In genomic region chr21:43659136-43660000, GRCh38 we compare ENCODE assay signal across 1 cellular context.
TF ChIP-seq lines count a peak whose summit lies in the region.

HSF2BP (minus strand) TSS chr21:43659488; CDS start chr21:43658096, 1,392 bp downstream.
A gene with protein sequence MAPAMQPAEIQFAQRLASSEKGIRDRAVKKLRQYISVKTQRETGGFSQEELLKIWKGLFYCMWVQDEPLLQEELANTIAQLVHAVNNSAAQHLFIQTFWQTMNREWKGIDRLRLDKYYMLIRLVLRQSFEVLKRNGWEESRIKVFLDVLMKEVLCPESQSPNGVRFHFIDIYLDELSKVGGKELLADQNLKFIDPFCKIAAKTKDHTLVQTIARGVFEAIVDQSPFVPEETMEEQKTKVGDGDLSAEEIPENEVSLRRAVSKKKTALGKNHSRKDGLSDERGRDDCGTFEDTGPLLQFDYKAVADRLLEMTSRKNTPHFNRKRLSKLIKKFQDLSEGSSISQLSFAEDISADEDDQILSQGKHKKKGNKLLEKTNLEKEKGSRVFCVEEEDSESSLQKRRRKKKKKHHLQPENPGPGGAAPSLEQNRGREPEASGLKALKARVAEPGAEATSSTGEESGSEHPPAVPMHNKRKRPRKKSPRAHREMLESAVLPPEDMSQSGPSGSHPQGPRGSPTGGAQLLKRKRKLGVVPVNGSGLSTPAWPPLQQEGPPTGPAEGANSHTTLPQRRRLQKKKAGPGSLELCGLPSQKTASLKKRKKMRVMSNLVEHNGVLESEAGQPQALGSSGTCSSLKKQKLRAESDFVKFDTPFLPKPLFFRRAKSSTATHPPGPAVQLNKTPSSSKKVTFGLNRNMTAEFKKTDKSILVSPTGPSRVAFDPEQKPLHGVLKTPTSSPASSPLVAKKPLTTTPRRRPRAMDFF (plus strand): TSS chr21:43659560. CDS start chr21:43659665, 105 bp downstream.

TF ChIP-seq in HepG2, 621 proteins besides CTCF, POLR2A, EP300 and RAD21 (continued from another document and continues in another):
- TF ChIP-seq HOMEZ (CRISPR knock-in tag; IDR thresholded peaks at IDR 0.05; ENCODE audit: low read depth): no peak
- no peak for TF ChIP-seq NR2F1 (CRISPR knock-in tag; IDR thresholded peaks at IDR 0.05)
- 0 out of 2 replicates have a peak, but pooled peaks have one; percentile 21 for TF ChIP-seq ZNF333 (CRISPR knock-in tag; IDR thresholded peaks at IDR 0.05; ENCODE audit: borderline replicate concordance)
- TF ChIP-seq ZNF138 (CRISPR knock-in tag; IDR thresholded peaks at IDR 0.05; ENCODE audit: low read depth): peak; percentile 98
- TF ChIP-seq, protein P1, sequence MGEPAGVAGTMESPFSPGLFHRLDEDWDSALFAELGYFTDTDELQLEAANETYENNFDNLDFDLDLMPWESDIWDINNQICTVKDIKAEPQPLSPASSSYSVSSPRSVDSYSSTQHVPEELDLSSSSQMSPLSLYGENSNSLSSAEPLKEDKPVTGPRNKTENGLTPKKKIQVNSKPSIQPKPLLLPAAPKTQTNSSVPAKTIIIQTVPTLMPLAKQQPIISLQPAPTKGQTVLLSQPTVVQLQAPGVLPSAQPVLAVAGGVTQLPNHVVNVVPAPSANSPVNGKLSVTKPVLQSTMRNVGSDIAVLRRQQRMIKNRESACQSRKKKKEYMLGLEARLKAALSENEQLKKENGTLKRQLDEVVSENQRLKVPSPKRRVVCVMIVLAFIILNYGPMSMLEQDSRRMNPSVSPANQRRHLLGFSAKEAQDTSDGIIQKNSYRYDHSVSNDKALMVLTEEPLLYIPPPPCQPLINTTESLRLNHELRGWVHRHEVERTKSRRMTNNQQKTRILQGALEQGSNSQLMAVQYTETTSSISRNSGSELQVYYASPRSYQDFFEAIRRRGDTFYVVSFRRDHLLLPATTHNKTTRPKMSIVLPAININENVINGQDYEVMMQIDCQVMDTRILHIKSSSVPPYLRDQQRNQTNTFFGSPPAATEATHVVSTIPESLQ (CRISPR knock-in tag; conservative IDR thresholded peaks at IDR 0.05): no peak
- TF ChIP-seq ZHX1 (CRISPR knock-in tag; IDR thresholded peaks at IDR 0.05; ENCODE audit: low read depth): peak; percentile 98
- peak; percentile 42 for TF ChIP-seq MNT (IDR thresholded peaks at IDR 0.05)
- no peak for TF ChIP-seq SSRP1 (CRISPR knock-in tag; IDR thresholded peaks at IDR 0.05)
- TF ChIP-seq PATZ1 (CRISPR knock-in tag; IDR thresholded peaks at IDR 0.05): no peak; the same call in 1 of the 2 replicates
- TF ChIP-seq, protein P2, sequence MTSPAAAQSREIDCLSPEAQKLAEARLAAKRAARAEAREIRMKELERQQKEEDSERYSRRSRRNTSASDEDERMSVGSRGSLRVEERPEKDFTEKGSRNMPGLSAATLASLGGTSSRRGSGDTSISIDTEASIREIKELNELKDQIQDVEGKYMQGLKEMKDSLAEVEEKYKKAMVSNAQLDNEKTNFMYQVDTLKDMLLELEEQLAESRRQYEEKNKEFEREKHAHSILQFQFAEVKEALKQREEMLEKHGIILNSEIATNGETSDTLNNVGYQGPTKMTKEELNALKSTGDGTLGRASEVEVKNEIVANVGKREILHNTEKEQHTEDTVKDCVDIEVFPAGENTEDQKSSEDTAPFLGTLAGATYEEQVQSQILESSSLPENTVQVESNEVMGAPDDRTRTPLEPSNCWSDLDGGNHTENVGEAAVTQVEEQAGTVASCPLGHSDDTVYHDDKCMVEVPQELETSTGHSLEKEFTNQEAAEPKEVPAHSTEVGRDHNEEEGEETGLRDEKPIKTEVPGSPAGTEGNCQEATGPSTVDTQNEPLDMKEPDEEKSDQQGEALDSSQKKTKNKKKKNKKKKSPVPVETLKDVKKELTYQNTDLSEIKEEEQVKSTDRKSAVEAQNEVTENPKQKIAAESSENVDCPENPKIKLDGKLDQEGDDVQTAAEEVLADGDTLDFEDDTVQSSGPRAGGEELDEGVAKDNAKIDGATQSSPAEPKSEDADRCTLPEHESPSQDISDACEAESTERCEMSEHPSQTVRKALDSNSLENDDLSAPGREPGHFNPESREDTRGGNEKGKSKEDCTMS (CRISPR knock-in tag; conservative IDR thresholded peaks at IDR 0.05): no peak
- TF ChIP-seq, protein P3, sequence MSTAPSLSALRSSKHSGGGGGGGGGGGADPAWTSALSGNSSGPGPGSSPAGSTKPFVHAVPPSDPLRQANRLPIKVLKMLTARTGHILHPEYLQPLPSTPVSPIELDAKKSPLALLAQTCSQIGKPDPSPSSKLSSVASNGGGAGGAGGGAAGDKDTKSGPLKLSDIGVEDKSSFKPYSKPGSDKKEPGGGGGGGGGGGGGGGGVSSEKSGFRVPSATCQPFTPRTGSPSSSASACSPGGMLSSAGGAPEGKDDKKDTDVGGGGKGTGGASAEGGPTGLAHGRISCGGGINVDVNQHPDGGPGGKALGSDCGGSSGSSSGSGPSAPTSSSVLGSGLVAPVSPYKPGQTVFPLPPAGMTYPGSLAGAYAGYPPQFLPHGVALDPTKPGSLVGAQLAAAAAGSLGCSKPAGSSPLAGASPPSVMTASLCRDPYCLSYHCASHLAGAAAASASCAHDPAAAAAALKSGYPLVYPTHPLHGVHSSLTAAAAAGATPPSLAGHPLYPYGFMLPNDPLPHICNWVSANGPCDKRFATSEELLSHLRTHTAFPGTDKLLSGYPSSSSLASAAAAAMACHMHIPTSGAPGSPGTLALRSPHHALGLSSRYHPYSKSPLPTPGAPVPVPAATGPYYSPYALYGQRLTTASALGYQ (CRISPR knock-in tag; IDR thresholded peaks at IDR 0.05): peak; percentile 83; the same call in 1 of the 2 replicates
- no peak for TF ChIP-seq SRSF9 (IDR thresholded peaks at IDR 0.05; ENCODE audit: borderline replicate concordance, insufficient read depth, low read depth, low read length, poor library complexity, severe bottlenecking)
- peak; percentile 90 for TF ChIP-seq FOXM1 (CRISPR knock-in tag; IDR thresholded peaks at IDR 0.05)
- TF ChIP-seq NAIF1 (CRISPR knock-in tag; IDR thresholded peaks at IDR 0.05; ENCODE audit: borderline replicate concordance): no peak
- TF ChIP-seq ZNF232 (CRISPR knock-in tag; IDR thresholded peaks at IDR 0.05; ENCODE audit: borderline replicate concordance): peak; percentile 95
- peak; percentile 93 for TF ChIP-seq POGK (CRISPR knock-in tag; conservative IDR thresholded peaks at IDR 0.05)
- no peak for TF ChIP-seq HHEX (CRISPR knock-in tag; IDR thresholded peaks at IDR 0.05)
- TF ChIP-seq FOSL1 (CRISPR knock-in tag; IDR thresholded peaks at IDR 0.05; ENCODE audit: borderline replicate concordance): no peak
- no peak for TF ChIP-seq HMG20B (CRISPR knock-in tag; conservative IDR thresholded peaks at IDR 0.05)
- no peak for TF ChIP-seq PLRG1 (conservative IDR thresholded peaks at IDR 0.05)
- TF ChIP-seq ZNF652 (CRISPR knock-in tag; IDR thresholded peaks at IDR 0.05; ENCODE audit: borderline replicate concordance, low read depth): no peak
- peak; percentile 79 for TF ChIP-seq BORCS8-MEF2B (CRISPR knock-in tag; IDR thresholded peaks at IDR 0.05)
- TF ChIP-seq SMARCE1 (IDR thresholded peaks at IDR 0.05; ENCODE audit: borderline replicate concordance): no peak
- peak; percentile 95; the same call in 1 of the 2 replicates for TF ChIP-seq ZNF367 (CRISPR knock-in tag; IDR thresholded peaks at IDR 0.05; ENCODE audit: borderline replicate concordance)
- peak; percentile 83 for TF ChIP-seq ZNF639 (CRISPR knock-in tag; conservative IDR thresholded peaks at IDR 0.05)
- peak; percentile 72 for TF ChIP-seq ZNF264 (CRISPR knock-in tag; IDR thresholded peaks at IDR 0.05)
- no peak for TF ChIP-seq ZNF678 (CRISPR knock-in tag; IDR thresholded peaks at IDR 0.05)
- peak; percentile 89 for TF ChIP-seq ZNF263 (CRISPR knock-in tag; IDR thresholded peaks at IDR 0.05)
- no peak for TF ChIP-seq NONO (IDR thresholded peaks at IDR 0.05)
- peak; percentile 78 for TF ChIP-seq NONO (CRISPR knock-in tag; conservative IDR thresholded peaks at IDR 0.05)
- TF ChIP-seq ZNF30 (CRISPR knock-in tag; IDR thresholded peaks at IDR 0.05): 0 out of 2 replicates have a peak, but pooled peaks have one; percentile 68
- peak; percentile 16; the same call in 1 of the 2 replicates for TF ChIP-seq KDM6A (CRISPR knock-in tag; IDR thresholded peaks at IDR 0.05; ENCODE audit: low read depth)
- peak; percentile 97 for TF ChIP-seq ZFX (CRISPR knock-in tag; IDR thresholded peaks at IDR 0.05; ENCODE audit: low read depth)
- TF ChIP-seq PAF1 (CRISPR knock-in tag; IDR thresholded peaks at IDR 0.05): no peak
- no peak for TF ChIP-seq RBAK (CRISPR knock-in tag; IDR thresholded peaks at IDR 0.05)
- TF ChIP-seq, protein P4, sequence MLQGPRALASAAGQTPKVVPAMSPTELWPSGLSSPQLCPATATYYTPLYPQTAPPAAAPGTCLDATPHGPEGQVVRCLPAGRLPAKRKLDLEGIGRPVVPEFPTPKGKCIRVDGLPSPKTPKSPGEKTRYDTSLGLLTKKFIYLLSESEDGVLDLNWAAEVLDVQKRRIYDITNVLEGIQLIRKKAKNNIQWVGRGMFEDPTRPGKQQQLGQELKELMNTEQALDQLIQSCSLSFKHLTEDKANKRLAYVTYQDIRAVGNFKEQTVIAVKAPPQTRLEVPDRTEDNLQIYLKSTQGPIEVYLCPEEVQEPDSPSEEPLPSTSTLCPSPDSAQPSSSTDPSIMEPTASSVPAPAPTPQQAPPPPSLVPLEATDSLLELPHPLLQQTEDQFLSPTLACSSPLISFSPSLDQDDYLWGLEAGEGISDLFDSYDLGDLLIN (CRISPR knock-in tag; IDR thresholded peaks at IDR 0.05; ENCODE audit: borderline replicate concordance): peak; percentile 36; the same call in 1 of the 2 replicates
